1 cellular context compared by ENCODE assay signal in genomic region chr10:79116363-79116762, GRCh38.
TF ChIP-seq lines count a peak whose summit lies in the region.

No MANE protein-coding gene starts in this region.

TF ChIP-seq in WTC11, 78 proteins besides CTCF, POLR2A, EP300 and RAD21 (continued from another document):
- TF ChIP-seq STAT6 (CRISPR knock-in tag; conservative IDR thresholded peaks at IDR 0.05; ENCODE audit: low read depth), result no peak
- no peak for TF ChIP-seq USF2 (CRISPR knock-in tag; IDR thresholded peaks at IDR 0.05)
- no peak for TF ChIP-seq NFATC4 (CRISPR knock-in tag; IDR thresholded peaks at IDR 0.05)
- TF ChIP-seq ETV6 (CRISPR knock-in tag; IDR thresholded peaks at IDR 0.05), result no peak
